In the genomic region with DNA sequence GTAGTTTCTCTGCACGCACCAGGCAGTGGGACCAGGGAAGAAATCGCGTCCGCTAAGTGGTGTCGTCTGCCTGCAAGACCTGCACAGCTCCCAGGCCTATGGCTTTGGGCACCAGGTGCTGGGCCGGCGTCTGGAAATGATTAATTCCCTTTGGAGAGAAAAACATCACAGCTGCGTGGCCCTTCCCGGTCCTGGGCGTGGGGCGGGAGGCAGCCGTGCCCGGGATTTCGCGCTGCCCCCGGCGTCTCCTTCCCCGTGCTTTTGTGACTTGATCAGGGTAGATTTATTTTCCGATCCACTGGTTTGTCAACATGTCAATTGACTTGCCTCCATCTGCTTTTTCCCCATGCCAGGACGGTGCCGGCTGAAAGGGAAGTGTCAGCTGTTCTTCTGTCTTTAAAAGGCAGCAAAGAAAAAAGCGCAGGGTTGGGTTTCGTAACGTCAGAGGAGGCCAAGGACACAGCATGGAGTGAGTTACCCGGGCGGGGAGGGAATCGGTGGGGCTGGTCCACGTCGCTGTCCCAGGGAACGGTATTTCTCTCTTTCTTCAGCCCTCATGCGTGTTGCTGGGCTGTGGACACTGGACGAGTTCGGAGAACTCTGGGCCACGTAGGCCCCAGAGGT, we compare ENCODE assay signal across 8 cellular contexts.
DNase-seq lines count a peak whose midpoint lies in the region; ATAC-seq and TF ChIP-seq lines count a peak whose summit lies in the region.

No MANE protein-coding gene starts in this region.

- H3K27me3 ChIP-seq in IMR-90 (ENCODE audit: control insufficient read depth, insufficient read depth, low read length) (no peaks in the 10 kb centered on the region), RWPE2 (ENCODE audit: insufficient read depth, poor library complexity, severe bottlenecking) (no peaks in the 10 kb centered on the region), foreskin keratinocyte (peaks cover 20% of the 10 kb centered on the region)

- no peaks in the 10 kb centered on the region for H3K79me1 ChIP-seq in IMR-90 (ENCODE audit: low read depth in 1 of 2, low read length in 2 of 2)

- H4K8ac ChIP-seq in IMR-90 (ENCODE audit: low read depth in 2 of 2, low read length in 2 of 2): peak overlapping the region; percentile 68 to 74

- H3K36me3 ChIP-seq in IMR-90 (ENCODE audit: control insufficient read depth, insufficient read depth, low read length) (no peaks in the 10 kb centered on the region), RWPE2 (ENCODE audit: low read depth) (no peaks in the 10 kb centered on the region)

- no peaks in the 10 kb centered on the region for H3K9me1 ChIP-seq in IMR-90 (ENCODE audit: insufficient read depth, low read length)

- H2BK120ac ChIP-seq in IMR-90 (ENCODE audit: low read depth, low read length): peak overlapping the region; percentile 85

- TF ChIP-seq RAD21 in IMR-90 (IDR thresholded peaks at IDR 0.05; ENCODE audit: low read length): no peak

- H2AK5ac ChIP-seq in IMR-90 (ENCODE audit: low read depth, low read length): peak overlapping the region; percentile 84

- ATAC-seq in IMR-90 (ENCODE audit: low read depth) (peak; percentile 16; the same call in 1 of the 2 replicates), RWPE2 (ENCODE audit: low read depth) (no peak), foreskin keratinocyte (peak; percentile 27), HG03432 (IDR thresholded peaks at IDR 0.05; ENCODE audit: unreplicated experiment) (no peak), GM19328 (IDR thresholded peaks at IDR 0.05; ENCODE audit: unreplicated experiment) (no peak)

- H4K5ac ChIP-seq in IMR-90 (ENCODE audit: low read depth, low read length): peak overlapping the region; percentile 85

- H3K4me3 ChIP-seq in IMR-90 (ENCODE audit: insufficient read depth, low read depth, low read length): no peak overlapping the region
- no peak overlapping the region for H3K4me3 ChIP-seq in RWPE2 (ENCODE audit: severe bottlenecking)

- H4K20me1 ChIP-seq in IMR-90 (ENCODE audit: insufficient read depth, low read length): no peaks in the 10 kb centered on the region

- intact Hi-C loops in IMR-90 (cut with micrococcal nuclease): loop anchor here (5.0 to 10.0 kb wide), 2 partner anchors 53 to 190 kb away; a partner anchor contains a TSS

- no peak for TF ChIP-seq POLR2A in IMR-90 (IDR thresholded peaks at IDR 0.05; ENCODE audit: low read depth, low read length)

- H3K4me1 ChIP-seq in IMR-90 (ENCODE audit: control insufficient read depth, insufficient read depth, low read length) (peaks cover 8% of the 10 kb centered on the region), RWPE2 (ENCODE audit: insufficient read depth, poor library complexity, severe bottlenecking) (no peaks in the 10 kb centered on the region), foreskin keratinocyte (no peaks in the 10 kb centered on the region)

- in situ Hi-C loops in IMR-90 (cut with MboI; ENCODE audit: low sequenced_read_pairs): loop anchor here (5.0 kb wide), 1 partner anchor 188 kb away; a partner anchor contains a TSS

- H3K18ac ChIP-seq in IMR-90 (ENCODE audit: low read depth, low read length): peak overlapping the region; percentile 95

- H3K27ac ChIP-seq in IMR-90 (ENCODE audit: insufficient read depth, low read length): peak overlapping the region; percentile 63
- H3K27ac ChIP-seq in RWPE2 (ENCODE audit: poor library complexity, severe bottlenecking): no peak overlapping the region
- peak overlapping the region; percentile 42 for H3K27ac ChIP-seq in foreskin keratinocyte

- H2BK20ac ChIP-seq in IMR-90 (ENCODE audit: low read depth, low read length): peak overlapping the region; percentile 40

- peak overlapping the region; percentile 83 for H2AK9ac ChIP-seq in IMR-90 (replicated peaks; ENCODE audit: low read depth, low read length, poor library complexity)

- DNase-seq in IMR-90 (peak; percentile 22), RWPE2 (ENCODE audit: low spot score) (peak; percentile 29), foreskin keratinocyte (peak; percentile 9 to 33), retina (peak; percentile 89), SW480 (ENCODE audit: low spot score) (no peak), T-helper 9 cell (no peak)

- TF ChIP-seq CTCF in IMR-90 (conservative IDR thresholded peaks at IDR 0.05; ENCODE audit: low read depth, low read length): no peak
- TF ChIP-seq CTCF in RWPE2 (IDR thresholded peaks at IDR 0.05; ENCODE audit: poor library complexity, severe bottlenecking): peak; percentile 49
- no peak for TF ChIP-seq CTCF in foreskin keratinocyte (conservative IDR thresholded peaks at IDR 0.05)

- dilution Hi-C loops in IMR-90 (cut with HindIII; ENCODE audit: low sequenced_read_pairs, unreplicated experiment): no loop called here

- no peak overlapping the region for H3K4me2 ChIP-seq in IMR-90 (ENCODE audit: low read depth, low read length)

- no peak overlapping the region for H3K56ac ChIP-seq in IMR-90 (ENCODE audit: extremely low read depth, insufficient read depth, low read length)

- H3K9me3 ChIP-seq in IMR-90 (ENCODE audit: control insufficient read depth, insufficient read depth, low read length) (no peaks in the 10 kb centered on the region), RWPE2 (ENCODE audit: severe bottlenecking) (no peaks in the 10 kb centered on the region)

- H2BK5ac ChIP-seq in IMR-90 (ENCODE audit: low read depth, low read length, poor library complexity, severe bottlenecking): peak overlapping the region; percentile 17

- CTCF ChIA-PET in IMR-90 (lab: Yijun Ruan, JAX): no interaction called here

- peak overlapping the region; percentile 88 for H3K4ac ChIP-seq in IMR-90 (ENCODE audit: low read depth, low read length)

- peak overlapping the region; percentile 85 for H2AFZ ChIP-seq in IMR-90 (replicated peaks; ENCODE audit: low read length, poor library complexity)

- H3K9ac ChIP-seq in IMR-90 (ENCODE audit: low read depth, low read length): peak overlapping the region; percentile 34

- peak overlapping the region; percentile 72; the same call in 2 of the 3 replicates for H2BK15ac ChIP-seq in IMR-90 (ENCODE audit: low read depth, low read length)

- WGBS in IMR-90 (ENCODE audit: extremely low coverage in 2 of 2, insufficient read length in 1 of 2), 2 experiments: 36% methylated on average over 8 of the region's 34 CpGs; no CpG with 5 or more reads in 1 of the 2 experiments

- peak overlapping the region; percentile 24 for H3K14ac ChIP-seq in IMR-90 (replicated peaks; ENCODE audit: low read depth, low read length)

- peak overlapping the region; percentile 91 for H4K91ac ChIP-seq in IMR-90 (ENCODE audit: insufficient read depth, low read depth, low read length)

- POLR2A ChIA-PET in IMR-90 (lab: Charles Lee; ENCODE audit: unreplicated experiment): no interaction called here

- BruUV-seq in IMR-90 (replicated peaks; lab: Mats Ljungman, UMichigan): no TSS peak

- H3K23ac ChIP-seq in IMR-90 (ENCODE audit: low read depth, low read length): no peak overlapping the region

TF ChIP-seq in IMR-90, 13 proteins besides CTCF, POLR2A, EP300 and RAD21:
- TF ChIP-seq BHLHE40 (IDR thresholded peaks at IDR 0.05; ENCODE audit: low read depth, low read length) (no peak), CEBPB (IDR thresholded peaks at IDR 0.05; ENCODE audit: low read depth, low read length) (no peak), SMC3 (IDR thresholded peaks at IDR 0.05; ENCODE audit: low read depth, low read length) (no peak), MXI1 (IDR thresholded peaks at IDR 0.05; ENCODE audit: borderline replicate concordance, low read depth, low read length) (no peak), MAFK (IDR thresholded peaks at IDR 0.05; ENCODE audit: low read depth, low read length) (no peak), CHD1 (IDR thresholded peaks at IDR 0.05; ENCODE audit: low read depth, low read length) (no peak), MAZ (IDR thresholded peaks at IDR 0.05; ENCODE audit: borderline replicate concordance, low read depth, low read length) (no peak), NFE2L2 (IDR thresholded peaks at IDR 0.05; ENCODE audit: low read depth, low read length) (no peak), RFX5 (IDR thresholded peaks at IDR 0.05; ENCODE audit: low read depth, low read length) (no peak), FOS (IDR thresholded peaks at IDR 0.05; ENCODE audit: low read depth, low read length) (no peak), RCOR1 (IDR thresholded peaks at IDR 0.05; ENCODE audit: insufficient replicate concordance, low read length) (no peak)
- TF ChIP-seq, protein P1, sequence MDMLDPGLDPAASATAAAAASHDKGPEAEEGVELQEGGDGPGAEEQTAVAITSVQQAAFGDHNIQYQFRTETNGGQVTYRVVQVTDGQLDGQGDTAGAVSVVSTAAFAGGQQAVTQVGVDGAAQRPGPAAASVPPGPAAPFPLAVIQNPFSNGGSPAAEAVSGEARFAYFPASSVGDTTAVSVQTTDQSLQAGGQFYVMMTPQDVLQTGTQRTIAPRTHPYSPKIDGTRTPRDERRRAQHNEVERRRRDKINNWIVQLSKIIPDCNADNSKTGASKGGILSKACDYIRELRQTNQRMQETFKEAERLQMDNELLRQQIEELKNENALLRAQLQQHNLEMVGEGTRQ (IDR thresholded peaks at IDR 0.05; ENCODE audit: low read depth, low read length): no peak
- TF ChIP-seq, protein P2, sequence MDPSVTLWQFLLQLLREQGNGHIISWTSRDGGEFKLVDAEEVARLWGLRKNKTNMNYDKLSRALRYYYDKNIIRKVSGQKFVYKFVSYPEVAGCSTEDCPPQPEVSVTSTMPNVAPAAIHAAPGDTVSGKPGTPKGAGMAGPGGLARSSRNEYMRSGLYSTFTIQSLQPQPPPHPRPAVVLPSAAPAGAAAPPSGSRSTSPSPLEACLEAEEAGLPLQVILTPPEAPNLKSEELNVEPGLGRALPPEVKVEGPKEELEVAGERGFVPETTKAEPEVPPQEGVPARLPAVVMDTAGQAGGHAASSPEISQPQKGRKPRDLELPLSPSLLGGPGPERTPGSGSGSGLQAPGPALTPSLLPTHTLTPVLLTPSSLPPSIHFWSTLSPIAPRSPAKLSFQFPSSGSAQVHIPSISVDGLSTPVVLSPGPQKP (IDR thresholded peaks at IDR 0.05; ENCODE audit: borderline replicate concordance, low read depth, low read length): no peak

Comparison
In these comparisons a context has a peak if more than half of its experiments do, and no peak if none do; other contexts are left out.
1. ATAC-seq: peak in IMR-90 (single experiment) and foreskin keratinocyte (single experiment); none in RWPE2 (single experiment), HG03432 (single experiment) and GM19328 (single experiment).
2. DNase-seq: peak in IMR-90 (single experiment), RWPE2 (single experiment), foreskin keratinocyte (2 of 2) and retina (single experiment); none in SW480 (single experiment) and T-helper 9 cell (single experiment).